18 cellular contexts compared by ENCODE assay signal in genomic region chr3:66237551-66237950, GRCh38.
"Had no signal": no experiment of that assay in that cellular context is flagged by ENCODE, and none has a peak within 500 bp of the region (broad histone marks: within the 10 kb centered on the region; RNA-seq: fewer than 3 reads in every experiment).

No MANE protein-coding gene starts in this region.

- H3K27me3 ChIP-seq: dorsolateral prefrontal cortex, gastrocnemius medialis, heart right ventricle, left lung, right atrium auricular region had no signal

- H3K9me3 ChIP-seq: gastrocnemius medialis had no signal

- H3K4me1 ChIP-seq: gastrocnemius medialis, heart right ventricle, left lung, right atrium auricular region had no signal

- H3K4me3 ChIP-seq: coronary artery, dorsolateral prefrontal cortex, gastrocnemius medialis, heart right ventricle, left lung, lung, right atrium auricular region had no signal

- H3K4me3 Mint-ChIP-seq: neural crest cell had no signal

- H3K36me3 ChIP-seq: right atrium auricular region had no signal

- ATAC-seq: gastrocnemius medialis; heart right ventricle; left lung; naive thymus-derived CD4-positive, alpha-beta T cell had no signal

- H3K27me3 Mint-ChIP-seq: naive thymus-derived CD4-positive, alpha-beta T cell had no signal

- DNase-seq: dorsolateral prefrontal cortex; effector CD8-positive, alpha-beta T cell; gastrocnemius medialis; heart right ventricle; hypothalamus; islet precursor cell; left lung; naive thymus-derived CD4-positive, alpha-beta T cell; posterior cingulate gyrus; small intestine; stimulated activated CD4-positive, alpha-beta T cell treated with anti-CD3 and anti-CD28 coated beads, Interleukin-12 subunit alpha, Interleukin-12 subunit beta, amount 100 ng/mL, for 4 hours; stimulated activated CD4-positive, alpha-beta T cell treated with anti-CD3 and anti-CD28 coated beads, Interleukin-2, amount 100 ng/mL, for 48 hours; stimulated activated naive CD4-positive, alpha-beta T cell treated with Interleukin-2 at 50 U/mL for 16 hours; trophoblast cell had no signal

- H3K27ac ChIP-seq: coronary artery, dorsolateral prefrontal cortex, gastrocnemius medialis, heart right ventricle, left lung, right atrium auricular region had no signal
